ENCODE assay signal across 11 cellular contexts in genomic region chr15:52651114-52651513, GRCh38. TPM values are rescaled to one million over a fixed set of nuclear protein-coding genes. Genes with fewer than 3 reads are reported as not detected.
A peak's percentile ranks its signal among the peaks of the same experiment; 100 is the strongest.
DNase-seq lines count a peak whose midpoint lies in the region; ATAC-seq and TF ChIP-seq lines count a peak whose summit lies in the region.
"Had no signal": no experiment of that assay in that cellular context is flagged by ENCODE, and none has a peak within 500 bp of the region (broad histone marks: within the 10 kb centered on the region; RNA-seq: fewer than 3 reads in every experiment).

No MANE protein-coding gene starts in this region.

- H3K4me3 ChIP-seq in mesendoderm (ENCODE audit: low read length) = no peak overlapping the region

- H3K23ac ChIP-seq in mesendoderm (ENCODE audit: low read length) = no peak overlapping the region

- H3K9ac ChIP-seq in mesendoderm (ENCODE audit: low read length) = no peak overlapping the region

- H3K4me2 ChIP-seq in mesendoderm (ENCODE audit: low read length) = no peak overlapping the region

- no peaks in the 10 kb centered on the region for H3K27me3 Mint-ChIP-seq in natural killer cell treated with Interleukin-12 subunit alpha and Interleukin-12 subunit beta and Interleukin-15 and Interleukin-18, amount 100 ng/mL, for 72 hours
- H3K27me3 Mint-ChIP-seq in natural killer cell (ENCODE audit: low read depth in 2 of 2) (no peaks in the 10 kb centered on the region), nephron progenitor cell (ENCODE audit: low read depth, poor library complexity) (no peaks in the 10 kb centered on the region)
- no peaks in the 10 kb centered on the region for H3K27me3 Mint-ChIP-seq in central memory CD8-positive, alpha-beta T cell
- H3K27me3 Mint-ChIP-seq: B cell had no signal

- H3K79me1 ChIP-seq in mesendoderm (ENCODE audit: low read length) = no peaks in the 10 kb centered on the region

- H3K4me3 Mint-ChIP-seq in natural killer cell treated with Interleukin-12 subunit alpha and Interleukin-12 subunit beta and Interleukin-15 and Interleukin-18, amount 100 ng/mL, for 72 hours = peak overlapping the region; percentile 71
- no peak overlapping the region for H3K4me3 Mint-ChIP-seq in natural killer cell
- H3K4me3 Mint-ChIP-seq in central memory CD8-positive, alpha-beta T cell = peak overlapping the region; percentile 7
- H3K4me3 Mint-ChIP-seq in nephron progenitor cell = peak overlapping the region; percentile 83
- H3K4me3 Mint-ChIP-seq: B cell had no signal

- intact Hi-C loops in natural killer cell (cut with micrococcal nuclease) = no loop called here

- peak overlapping the region; percentile 58 to 71 for H3K27ac Mint-ChIP-seq in natural killer cell treated with Interleukin-12 subunit alpha and Interleukin-12 subunit beta and Interleukin-15 and Interleukin-18, amount 100 ng/mL, for 72 hours
- peak overlapping the region in 1 of 2 donors; percentile 60 for H3K27ac Mint-ChIP-seq in natural killer cell
- H3K27ac Mint-ChIP-seq in central memory CD8-positive, alpha-beta T cell (ENCODE audit: low read depth) = peak overlapping the region; percentile 85
- peak overlapping the region; percentile 41 for H3K27ac Mint-ChIP-seq in nephron progenitor cell

- no peaks in the 10 kb centered on the region for H3K79me2 ChIP-seq in mesendoderm (ENCODE audit: control insufficient read depth, insufficient read depth, low read length)

- H2BK120ac ChIP-seq in mesendoderm (ENCODE audit: low read depth, low read length) = no peak overlapping the region

- H3K9me3 Mint-ChIP-seq in natural killer cell treated with Interleukin-12 subunit alpha and Interleukin-12 subunit beta and Interleukin-15 and Interleukin-18, amount 100 ng/mL, for 72 hours = no peaks in the 10 kb centered on the region
- H3K9me3 Mint-ChIP-seq in natural killer cell (no peaks in the 10 kb centered on the region), nephron progenitor cell (no peaks in the 10 kb centered on the region)
- H3K9me3 Mint-ChIP-seq in central memory CD8-positive, alpha-beta T cell = no peaks in the 10 kb centered on the region

- H2BK5ac ChIP-seq in mesendoderm (ENCODE audit: low read length) = no peak overlapping the region

- H2BK15ac ChIP-seq in mesendoderm (replicated peaks; ENCODE audit: low read depth) = no peak overlapping the region

- ATAC-seq in natural killer cell treated with Interleukin-12 subunit alpha and Interleukin-12 subunit beta and Interleukin-15 and Interleukin-18, amount 100 ng/mL, for 72 hours = no peak
- ATAC-seq in natural killer cell (no peak), GM18867 (IDR thresholded peaks at IDR 0.05; ENCODE audit: unreplicated experiment) (no peak), GM18517 (IDR thresholded peaks at IDR 0.05; ENCODE audit: unreplicated experiment) (no peak)
- no peak for ATAC-seq in central memory CD8-positive, alpha-beta T cell (replicated peaks; ENCODE audit: extremely low read depth, poor library complexity, severe bottlenecking)

- H3K56ac ChIP-seq in mesendoderm (ENCODE audit: low read length) = no peak overlapping the region

- H4K8ac ChIP-seq in mesendoderm (ENCODE audit: low read depth, low read length) = no peak overlapping the region

- peaks cover 9 to 13% of the 10 kb centered on the region in 2 donors for H3K4me1 Mint-ChIP-seq in natural killer cell treated with Interleukin-12 subunit alpha and Interleukin-12 subunit beta and Interleukin-15 and Interleukin-18, amount 100 ng/mL, for 72 hours (ENCODE audit: low read depth in 2 of 2)
- H3K4me1 Mint-ChIP-seq in natural killer cell = peaks cover 17 to 20% of the 10 kb centered on the region in 2 donors
- H3K4me1 Mint-ChIP-seq in central memory CD8-positive, alpha-beta T cell = peaks cover 25% of the 10 kb centered on the region
- H3K4me1 Mint-ChIP-seq in nephron progenitor cell = peaks cover 43% of the 10 kb centered on the region

- H3K36me3 Mint-ChIP-seq in natural killer cell treated with Interleukin-12 subunit alpha and Interleukin-12 subunit beta and Interleukin-15 and Interleukin-18, amount 100 ng/mL, for 72 hours = peaks cover 5% of the 10 kb centered on the region
- no peaks in the 10 kb centered on the region for H3K36me3 Mint-ChIP-seq in natural killer cell
- peaks cover 20% of the 10 kb centered on the region for H3K36me3 Mint-ChIP-seq in central memory CD8-positive, alpha-beta T cell (ENCODE audit: insufficient read depth)
- H3K36me3 Mint-ChIP-seq in nephron progenitor cell (ENCODE audit: low read depth) = peaks cover 11% of the 10 kb centered on the region

- no peaks in the 10 kb centered on the region for H3K4me1 ChIP-seq in mesendoderm (ENCODE audit: control insufficient read depth, low read depth, low read length)

- no peak for DNase-seq in natural killer cell treated with Interleukin-12 subunit alpha and Interleukin-12 subunit beta and Interleukin-15 and Interleukin-18, amount 100 ng/mL, for 72 hours (ENCODE audit: low spot score)
- DNase-seq in natural killer cell (no peak), nephron progenitor cell (no peak), amniotic stem cell (lab: John Stamatoyannopoulos, UW) (no peak), mesendoderm (no peak)
- DNase-seq in central memory CD8-positive, alpha-beta T cell (ENCODE audit: low spot score in 2 of 2) = no peak
- DNase-seq: GDM1 had no signal

- H2AK5ac ChIP-seq in mesendoderm (ENCODE audit: low read length) = no peak overlapping the region

- H3K36me3 ChIP-seq in mesendoderm (ENCODE audit: control insufficient read depth, insufficient read depth, low read length) = no peaks in the 10 kb centered on the region

- no CpG with 5 or more reads among the region's 1 CpG for WGBS in mesendoderm (ENCODE audit: extremely low coverage, insufficient coverage, low lambda C conversion rate)

- no peaks in the 10 kb centered on the region for H3K27me3 ChIP-seq in mesendoderm (ENCODE audit: insufficient read depth, low read length, poor library complexity)
- H3K27me3 ChIP-seq: upper lobe of left lung had no signal

- no peak overlapping the region for H3K4ac ChIP-seq in mesendoderm (ENCODE audit: low read depth, low read length)

- no peak overlapping the region for H3K27ac ChIP-seq in mesendoderm (ENCODE audit: low read depth, low read length)

- H3K18ac ChIP-seq in mesendoderm (ENCODE audit: low read length) = no peak overlapping the region

- no peak overlapping the region for H4K5ac ChIP-seq in mesendoderm (ENCODE audit: low read length)

- no peak for TF ChIP-seq CTCF in natural killer cell (IDR thresholded peaks at IDR 0.05)
- no peak for TF ChIP-seq CTCF in nephron progenitor cell (IDR thresholded peaks at IDR 0.05)

RNA-seq across cellular contexts. Expression of gene ATOSA, which starts 28.1 kb away (rescaled TPM):
- total RNA-seq in natural killer cell treated with Interleukin-12 subunit alpha and Interleukin-12 subunit beta and Interleukin-15 and Interleukin-18, amount 100 ng/mL, for 72 hours = 10 to 100 TPM; 34.1 to 42.0 TPM
- 100 to 1,000 TPM; 107 to 127 (median 114) TPM for total RNA-seq in natural killer cell
- polyA plus RNA-seq in mesendoderm (2013, experiment 1 of 2) = 2.5 TPM
- 2.4 TPM for polyA plus RNA-seq in mesendoderm (2013, experiment 2 of 2)
